In the genomic region with DNA sequence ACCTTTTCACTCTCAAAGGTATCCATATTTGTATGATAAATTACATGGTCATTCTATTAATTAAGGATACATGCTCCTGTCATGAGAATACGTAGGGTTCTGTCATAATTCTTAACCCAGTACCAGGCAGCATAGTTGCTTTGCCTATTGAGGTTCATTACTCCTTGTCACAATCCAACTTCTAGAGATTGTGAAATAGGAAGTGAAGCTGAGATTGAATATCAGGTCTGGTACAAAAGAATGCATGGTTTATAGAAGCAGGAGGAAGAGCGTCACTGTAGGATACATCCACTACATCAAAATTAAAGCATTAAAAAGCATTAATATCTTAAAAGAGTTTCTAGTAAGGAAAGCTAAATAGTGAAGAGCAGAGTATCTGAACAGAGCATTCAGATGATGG, we compare ENCODE assay signal across 31 cellular contexts.
"Had no signal": no experiment of that assay in that cellular context is flagged by ENCODE, and none has a peak within 500 bp of the region (broad histone marks: within the 10 kb centered on the region; RNA-seq: fewer than 3 reads in every experiment).

No MANE protein-coding gene starts in this region.

- H3K27me3 Mint-ChIP-seq: activated CD8-positive, alpha-beta memory T cell treated with anti-CD3 and anti-CD28 coated beads, Interleukin-2, amount 10 ng/mL, durations not matched to agents 7 days and 5 days; dendritic cell treated with granulocyte-macrophage colony-stimulating factor and Interleukin-4, amounts not matched to agents 40 ng/mL and 50 ng/mL, for 4 days had no signal

- H3K4me1 ChIP-seq: body of pancreas, foreskin keratinocyte, gastrocnemius medialis, heart left ventricle had no signal

- DNase-seq: activated CD4-positive, alpha-beta memory T cell treated with anti-CD3 and anti-CD28 coated beads for 36 hours; activated CD4-positive, alpha-beta T cell treated with anti-CD3 and anti-CD28 coated beads for 1 hour; activated CD4-positive, alpha-beta T cell treated with anti-CD3 and anti-CD28 coated beads for 4 hours; activated CD8-positive, alpha-beta memory T cell treated with anti-CD3 and anti-CD28 coated beads, Interleukin-2, amount 10 ng/mL, durations not matched to agents 7 days and 5 days; activated CD8-positive, alpha-beta memory T cell treated with anti-CD3 and anti-CD28 coated beads, Interleukin-2, amount 50 U/mL, for 4 hours; activated CD8-positive, alpha-beta T cell treated with anti-CD3 and anti-CD28 coated beads, Interleukin-2, amount 10 ng/mL, durations not matched to agents 7 days and 5 days; activated effector memory CD4-positive, alpha-beta T cell treated with anti-CD3 and anti-CD28 coated beads, Interleukin-2, amount 50 U/mL, for 16 hours; activated naive CD4-positive, alpha-beta T cell treated with anti-CD3 and anti-CD28 coated beads for 36 hours; activated naive CD8-positive, alpha-beta T cell treated with anti-CD3 and anti-CD28 coated beads, Interleukin-2, amount 10 ng/mL, durations not matched to agents 7 days and 5 days; activated T-cell treated with anti-CD3 and anti-CD28 coated beads, Interleukin-2, amount 50 U/mL, for 1 hour; activated T-cell treated with anti-CD3 and anti-CD28 coated beads, Interleukin-2, amount 50 U/mL, for 48 hours; amniotic stem cell; anterior cingulate cortex; body of pancreas; central memory CD4-positive, alpha-beta T cell; cerebellar nuclear complex; dorsolateral prefrontal cortex; effector memory CD4-positive, alpha-beta T cell; endodermal cell; foreskin keratinocyte; gastrocnemius medialis; glutamatergic neuron; heart left ventricle; T-helper 2 cell had no signal

- H3K36me3 ChIP-seq: gastrocnemius medialis, heart left ventricle had no signal

- H3K9me3 Mint-ChIP-seq: activated CD4-positive, alpha-beta memory T cell treated with anti-CD3 and anti-CD28 coated beads for 36 hours; activated naive CD4-positive, alpha-beta T cell treated with anti-CD3 and anti-CD28 coated beads for 36 hours; activated naive CD4-positive, alpha-beta T cell treated with anti-CD3 and anti-CD28 coated beads, Interleukin-2, amount 50 U/mL, for 24 hours; activated naive CD8-positive, alpha-beta T cell treated with anti-CD3 and anti-CD28 coated beads, Interleukin-2, amount 10 ng/mL, durations not matched to agents 7 days and 5 days; activated T-helper 1 cell treated with anti-CD3 and anti-CD28 coated beads, Interleukin-12 subunit alpha, Interleukin-12 subunit beta, Interleukin-2, Interleukin-4 antibody, amounts not matched to agents 30 ng/mL and 10 ng/mL and 1 ng/mL, durations not matched to agents 14 hours and 24 hours and 36 hours; activated T-helper 2 cell treated with anti-CD3 and anti-CD28 coated beads, Interferon-gamma antibody, Interleukin-2, Interleukin-4, amounts not matched to agents 10 μg/mL and 5 μg/mL and 100 μg/mL, durations not matched to agents 14 hours and 24 hours and 36 hours; endodermal cell; WTC11 had no signal

- H3K4me1 Mint-ChIP-seq: activated CD8-positive, alpha-beta memory T cell treated with anti-CD3 and anti-CD28 coated beads, Interleukin-2, amount 10 ng/mL, durations not matched to agents 7 days and 5 days; activated naive CD4-positive, alpha-beta T cell treated with anti-CD3 and anti-CD28 coated beads, Interleukin-2, amount 50 U/mL, for 24 hours; activated naive CD8-positive, alpha-beta T cell treated with anti-CD3 and anti-CD28 coated beads, Interleukin-2, amount 10 ng/mL, durations not matched to agents 7 days and 5 days had no signal

- H3K27ac ChIP-seq: body of pancreas, coronary artery, dorsolateral prefrontal cortex, foreskin keratinocyte, gastrocnemius medialis, heart left ventricle had no signal

- H3K27me3 ChIP-seq: foreskin keratinocyte, gastrocnemius medialis, heart left ventricle had no signal

- H3K9me3 ChIP-seq: body of pancreas, gastrocnemius medialis, heart left ventricle had no signal

- ATAC-seq: activated CD8-positive, alpha-beta memory T cell treated with anti-CD3 and anti-CD28 coated beads, Interleukin-2, amount 10 ng/mL, durations not matched to agents 7 days and 5 days; activated CD8-positive, alpha-beta T cell treated with anti-CD3 and anti-CD28 coated beads, Interleukin-2, amount 10 ng/mL, durations not matched to agents 7 days and 5 days; body of pancreas; esophagus mucosa; foreskin keratinocyte; gastrocnemius medialis; heart left ventricle; WTC11 had no signal

- H3K4me3 Mint-ChIP-seq: activated CD4-positive, alpha-beta memory T cell treated with anti-CD3 and anti-CD28 coated beads for 36 hours; activated CD8-positive, alpha-beta memory T cell treated with anti-CD3 and anti-CD28 coated beads, Interleukin-2, amount 10 ng/mL, durations not matched to agents 7 days and 5 days; activated CD8-positive, alpha-beta T cell treated with anti-CD3 and anti-CD28 coated beads, Interleukin-2, amount 10 ng/mL, durations not matched to agents 7 days and 5 days; activated naive CD4-positive, alpha-beta T cell treated with anti-CD3 and anti-CD28 coated beads for 36 hours; activated naive CD4-positive, alpha-beta T cell treated with anti-CD3 and anti-CD28 coated beads, Interleukin-2, amount 50 U/mL, for 24 hours; activated naive CD8-positive, alpha-beta T cell treated with anti-CD3 and anti-CD28 coated beads, Interleukin-2, amount 10 ng/mL, durations not matched to agents 7 days and 5 days; activated T-helper 1 cell treated with anti-CD3 and anti-CD28 coated beads, Interleukin-12 subunit alpha, Interleukin-12 subunit beta, Interleukin-2, Interleukin-4 antibody, amounts not matched to agents 30 ng/mL and 10 ng/mL and 1 ng/mL, durations not matched to agents 14 hours and 24 hours and 36 hours; dendritic cell treated with granulocyte-macrophage colony-stimulating factor and Interleukin-4, amounts not matched to agents 40 ng/mL and 50 ng/mL, for 4 days; endodermal cell; WTC11 had no signal

- H3K4me3 ChIP-seq: body of pancreas, coronary artery, dorsolateral prefrontal cortex, gastrocnemius medialis, heart left ventricle had no signal

- H3K36me3 Mint-ChIP-seq: activated CD4-positive, alpha-beta memory T cell treated with anti-CD3 and anti-CD28 coated beads for 36 hours; activated CD8-positive, alpha-beta memory T cell treated with anti-CD3 and anti-CD28 coated beads, Interleukin-2, amount 10 ng/mL, durations not matched to agents 7 days and 5 days; activated naive CD4-positive, alpha-beta T cell treated with anti-CD3 and anti-CD28 coated beads, Interleukin-2, amount 50 U/mL, for 24 hours; activated naive CD8-positive, alpha-beta T cell treated with anti-CD3 and anti-CD28 coated beads, Interleukin-2, amount 10 ng/mL, durations not matched to agents 7 days and 5 days; WTC11 had no signal

- H3K27ac Mint-ChIP-seq: activated CD4-positive, alpha-beta memory T cell treated with anti-CD3 and anti-CD28 coated beads for 36 hours; activated CD8-positive, alpha-beta memory T cell treated with anti-CD3 and anti-CD28 coated beads, Interleukin-2, amount 10 ng/mL, durations not matched to agents 7 days and 5 days; activated CD8-positive, alpha-beta T cell treated with anti-CD3 and anti-CD28 coated beads, Interleukin-2, amount 10 ng/mL, durations not matched to agents 7 days and 5 days; activated naive CD4-positive, alpha-beta T cell treated with anti-CD3 and anti-CD28 coated beads for 36 hours; activated naive CD4-positive, alpha-beta T cell treated with anti-CD3 and anti-CD28 coated beads, Interleukin-2, amount 50 U/mL, for 24 hours; activated naive CD8-positive, alpha-beta T cell treated with anti-CD3 and anti-CD28 coated beads, Interleukin-2, amount 10 ng/mL, durations not matched to agents 7 days and 5 days; activated T-helper 1 cell treated with anti-CD3 and anti-CD28 coated beads, Interleukin-12 subunit alpha, Interleukin-12 subunit beta, Interleukin-2, Interleukin-4 antibody, amounts not matched to agents 30 ng/mL and 10 ng/mL and 1 ng/mL, durations not matched to agents 14 hours and 24 hours and 36 hours; activated T-helper 2 cell treated with anti-CD3 and anti-CD28 coated beads, Interferon-gamma antibody, Interleukin-2, Interleukin-4, amounts not matched to agents 10 μg/mL and 5 μg/mL and 100 μg/mL, durations not matched to agents 14 hours and 24 hours and 36 hours; dendritic cell treated with granulocyte-macrophage colony-stimulating factor and Interleukin-4, amounts not matched to agents 40 ng/mL and 50 ng/mL, for 4 days; endodermal cell; WTC11 had no signal
